8 cellular contexts compared by ENCODE assay signal in genomic region chr10:38038107-38038931, GRCh38. TPM values are rescaled to one million over a fixed set of nuclear protein-coding genes. Genes with fewer than 3 reads are reported as not detected.
DNase-seq lines count a peak whose midpoint lies in the region; ATAC-seq, FAIRE-seq and TF ChIP-seq lines count a peak whose summit lies in the region.

No MANE protein-coding gene starts in this region.

- TF ChIP-seq CTCF in fibroblast of lung (conservative IDR thresholded peaks at IDR 0.05 in 1 of 2, IDR thresholded peaks at IDR 0.05 in 1 of 2; ENCODE audit: low read depth in 1 of 2, low read length in 2 of 2), result no peak
- no peak for TF ChIP-seq CTCF in thyroid gland (IDR thresholded peaks at IDR 0.05)

- no peaks in the 10 kb centered on the region for H4K20me1 ChIP-seq in fibroblast of lung (ENCODE audit: control insufficient read depth, extremely low read depth, insufficient read depth, low read length)

- no peak overlapping the region for H2AFZ ChIP-seq in fibroblast of lung (ENCODE audit: low read length)

- no peaks in the 10 kb centered on the region for H3K79me2 ChIP-seq in fibroblast of lung (ENCODE audit: control insufficient read depth, insufficient read depth, low read length)

- FAIRE-seq in GM12892 (lab: Jason Lieb, UNC) (peak; percentile 87), frontal cortex (lab: Jason Lieb, UNC) (no peak)

- no peak for TF ChIP-seq POLR2A in GM12892 (IDR thresholded peaks at IDR 0.05; ENCODE audit: low read depth, low read length)
- no peak for TF ChIP-seq POLR2A in thyroid gland (IDR thresholded peaks at IDR 0.05)

- ATAC-seq in GM21390 (IDR thresholded peaks at IDR 0.05; ENCODE audit: unreplicated experiment), result peak; percentile 95
- ATAC-seq in HG03558 (IDR thresholded peaks at IDR 0.05; ENCODE audit: extremely low read depth, unreplicated experiment), result peak; percentile 87

- H3K27me3 ChIP-seq in fibroblast of lung (ENCODE audit: control insufficient read depth, insufficient read depth, low read length), result no peaks in the 10 kb centered on the region
- no peaks in the 10 kb centered on the region for H3K27me3 ChIP-seq in thyroid gland

- H3K9me3 ChIP-seq in fibroblast of lung (ENCODE audit: control insufficient read depth, insufficient read depth, low read depth, low read length) (no peaks in the 10 kb centered on the region), thyroid gland (no peaks in the 10 kb centered on the region)

- H3K4me2 ChIP-seq in fibroblast of lung (ENCODE audit: extremely low read depth, insufficient read depth, low read length), result peak overlapping the region; percentile 25

- H3K36me3 ChIP-seq in fibroblast of lung (ENCODE audit: control insufficient read depth, insufficient read depth, low read length) (no peaks in the 10 kb centered on the region), thyroid gland (peaks cover 4 to 16% of the 10 kb centered on the region in 2 donors)

- H3K4me1 ChIP-seq in fibroblast of lung (ENCODE audit: control insufficient read depth, extremely low read depth, insufficient read depth, low read length) (no peaks in the 10 kb centered on the region), thyroid gland (no peaks in the 10 kb centered on the region)

- H3K27ac ChIP-seq in fibroblast of lung (ENCODE audit: insufficient read depth, low read length), result no peak overlapping the region
- H3K27ac ChIP-seq in thyroid gland, result no peak overlapping the region

- intact Hi-C loops in thyroid gland (cut with DNase I), result no loop called here

- WGBS in thyroid gland, 2 donors, result 93 to 95% methylated on average over 7 of the region's 7 CpGs

- no peak overlapping the region for H3K9ac ChIP-seq in fibroblast of lung (ENCODE audit: insufficient read depth, low read length)

- H3K4me3 ChIP-seq in fibroblast of lung (replicated peaks in 1 of 4; ENCODE audit: control extremely low read depth in 1 of 4, insufficient read depth in 1 of 4, low read depth in 3 of 4, low read length in 4 of 4), result peak overlapping the region in 1 of 4 experiments; percentile 4
- no peak overlapping the region for H3K4me3 ChIP-seq in thyroid gland (replicated peaks in 1 of 3)

- DNase-seq in GM12892 (ENCODE audit: insufficient read length) (peak; percentile 12), fibroblast of lung (ENCODE audit: low read depth in 2 of 2) (peak in 1 of 2 donors; percentile 11), anterior cingulate cortex (lab: John Stamatoyannopoulos, UW) (no peak), thyroid gland (no peak), activated gamma-delta T cell treated with Interleukin-2 at 50 U/mL for 16 hours (no peak), frontal cortex (ENCODE audit: low spot score in 2 of 2) (no peak)

RNA-seq across cellular contexts. Expression of gene ZNF33A, which starts 27.8 kb away (rescaled TPM):
- polyA plus RNA-seq in GM12892 (2012; ENCODE audit: missing spikeins), result 15.2 TPM
- total RNA-seq in fibroblast of lung (11.6 and 11.8 TPM in 2 replicates), thyroid gland (10 to 100 TPM; 34.3 to 71.3 (median 46.3) TPM), frontal cortex (64.4 TPM)
- 6.1 and 12.0 TPM in 2 replicates for polyA plus RNA-seq in fibroblast of lung
- polyA plus RNA-seq in fibroblast of lung (2012), result 4.0 and 9.2 TPM in 2 replicates
- 2.0 and 2.6 TPM in 2 replicates for polyA minus RNA-seq in fibroblast of lung (ENCODE audit: low replicate concordance)

RNA-seq across cellular contexts. Expression of gene ZNF37A, which starts 55.8 kb away (rescaled TPM):
- 14.2 TPM for polyA plus RNA-seq in GM12892 (2012; ENCODE audit: missing spikeins)
- 17.7 and 20.3 TPM in 2 replicates for total RNA-seq in fibroblast of lung
- polyA plus RNA-seq in fibroblast of lung, result 7.1 and 9.7 TPM in 2 replicates
- 4.9 and 6.4 TPM in 2 replicates for polyA plus RNA-seq in fibroblast of lung (2012)
- 4.3 and 7.3 TPM in 2 replicates for polyA minus RNA-seq in fibroblast of lung (ENCODE audit: low replicate concordance)
- total RNA-seq in thyroid gland, result 10 to 100 TPM; 20.9 to 45.2 (median 25.2) TPM
- 20.0 TPM for total RNA-seq in frontal cortex
